In genomic region chr16:29268348-29268955, GRCh38 we compare ENCODE assay signal across 1 cellular context.
TF ChIP-seq lines count a peak whose summit lies in the region.

No MANE protein-coding gene starts in this region.

TF ChIP-seq in A549, 52 proteins besides CTCF, POLR2A, EP300 and RAD21 (continued from another document):
- TF ChIP-seq ATOH8 (CRISPR knock-in tag; IDR thresholded peaks at IDR 0.05; ENCODE audit: low read depth) (peak; percentile 93), EHF (CRISPR knock-in tag; IDR thresholded peaks at IDR 0.05) (peak; percentile 65; the same call in 1 of the 2 replicates)
